In genomic region chr18:57737661-57738060, GRCh38 we compare ENCODE assay signal across 8 cellular contexts.
DNase-seq lines count a peak whose midpoint lies in the region; ATAC-seq and TF ChIP-seq lines count a peak whose summit lies in the region.

No MANE protein-coding gene starts in this region.

- H3K36me3 ChIP-seq in uterus: no peaks in the 10 kb centered on the region

- H3K27me3 ChIP-seq in uterus: no peaks in the 10 kb centered on the region

- intact Hi-C loops in uterus (cut with DNase I; ENCODE audit: low total_unique reads): no loop called here

- no peak for TF ChIP-seq CTCF in choroid plexus epithelial cell (conservative IDR thresholded peaks at IDR 0.05; ENCODE audit: low read depth, low read length)
- no peak for TF ChIP-seq CTCF in uterus (IDR thresholded peaks at IDR 0.05)

- DNase-seq in MV-4-11 (lab: John Stamatoyannopoulos, UW): peak; percentile 98
- DNase-seq in choroid plexus epithelial cell (ENCODE audit: low read depth): peak; percentile 99
- DNase-seq in medulla oblongata (ENCODE audit: extremely low spot score): peak; percentile 31
- DNase-seq in uterus: peak; percentile 87 to 91
- DNase-seq in NCI-H345 treated with DMSO at 0.1 percent for 48 hours (lab: John Stamatoyannopoulos, UW; ENCODE audit: unreplicated experiment): no peak
- DNase-seq in DMS79 (lab: John Stamatoyannopoulos, UW): no peak

- no peak overlapping the region for H3K4me3 ChIP-seq in choroid plexus epithelial cell (ENCODE audit: low read depth, low read length)
- no peak overlapping the region for H3K4me3 ChIP-seq in uterus

- peaks cover 0 to 7% of the 10 kb centered on the region in 2 donors for H3K4me1 ChIP-seq in uterus

- H3K9me3 ChIP-seq in uterus: no peaks in the 10 kb centered on the region

- no peak for TF ChIP-seq POLR2A in uterus (IDR thresholded peaks at IDR 0.05)

- peak overlapping the region; percentile 57 to 84 for H3K27ac ChIP-seq in uterus

- ATAC-seq in HG03045 (IDR thresholded peaks at IDR 0.05; ENCODE audit: unreplicated experiment) (no peak), HG02642 (IDR thresholded peaks at IDR 0.05; ENCODE audit: poor library complexity, unreplicated experiment) (no peak)

Comparison
In these comparisons a context has a peak if more than half of its experiments do, and no peak if none do; other contexts are left out.
1. DNase-seq: peak in MV-4-11 (single experiment), choroid plexus epithelial cell (single experiment), medulla oblongata (single experiment) and uterus (2 of 2); none in NCI-H345 treated with DMSO at 0.1 percent for 48 hours (single experiment) and DMS79 (single experiment).